In the genomic region with DNA sequence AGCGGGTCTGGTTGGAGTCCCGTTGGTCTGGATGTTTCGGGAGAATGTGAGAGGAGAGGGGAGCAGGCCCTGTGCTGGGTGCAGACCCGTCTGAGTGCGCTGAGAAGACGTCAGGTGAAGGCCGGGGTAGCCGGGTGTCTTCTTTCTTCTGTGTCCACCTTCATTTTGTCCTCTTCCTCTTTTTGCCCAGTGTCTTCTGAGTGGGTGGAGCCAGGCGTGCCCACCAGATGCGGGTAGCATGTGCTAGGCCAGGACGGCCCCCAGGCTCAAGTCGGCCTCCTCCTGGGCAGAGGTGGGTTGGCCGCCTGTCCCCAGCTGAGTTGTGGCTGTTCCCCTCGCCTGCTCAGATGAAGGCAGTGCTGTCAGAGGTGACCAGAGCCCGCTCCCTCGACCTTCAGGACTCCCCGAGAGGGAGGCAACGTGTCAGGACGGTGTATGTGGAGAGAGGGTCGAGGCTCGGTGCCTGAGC, we compare ENCODE assay signal across 9 cellular contexts. TPM values are rescaled to one million over a fixed set of nuclear protein-coding genes. Genes with fewer than 3 reads are reported as not detected.
DNase-seq lines count a peak whose midpoint lies in the region; ATAC-seq, FAIRE-seq and TF ChIP-seq lines count a peak whose summit lies in the region.
"Had no signal": no experiment of that assay in that cellular context is flagged by ENCODE, and none has a peak within 500 bp of the region (broad histone marks: within the 10 kb centered on the region; RNA-seq: fewer than 3 reads in every experiment).

No MANE protein-coding gene starts in this region.

- no peak overlapping the region for H3K4me2 ChIP-seq in mammary epithelial cell (ENCODE audit: insufficient read depth, low read depth, low read length)

- DNase-seq in breast epithelium (ENCODE audit: low spot score in 2 of 2) (no peak), mammary epithelial cell (no peak), transverse colon (no peak), LoVo (ENCODE audit: low spot score) (no peak), frontal cortex (ENCODE audit: low spot score in 2 of 2) (no peak), COLO829 (ENCODE audit: low spot score) (no peak)
- no peak for DNase-seq in activated naive CD8-positive, alpha-beta T cell treated with anti-CD3 and anti-CD28 coated beads, Interleukin-2, amount 50 U/mL, for 24 hours
- DNase-seq: NCI-H1048 had no signal

- H3K27me3 ChIP-seq in breast epithelium = no peaks in the 10 kb centered on the region
- H3K27me3 ChIP-seq in mammary epithelial cell (ENCODE audit: insufficient read depth, low read length) = peaks cover 11% of the 10 kb centered on the region
- H3K27me3 ChIP-seq in muscle layer of duodenum (ENCODE audit: low read depth, low read length) = no peaks in the 10 kb centered on the region
- peaks cover 10% of the 10 kb centered on the region for H3K27me3 ChIP-seq in transverse colon

- dilution Hi-C loops in mammary epithelial cell (cut with HindIII; ENCODE audit: low sequenced_read_pairs) = no loop called here

- peaks cover 41% of the 10 kb centered on the region for H3K4me1 Mint-ChIP-seq in activated naive CD8-positive, alpha-beta T cell treated with anti-CD3 and anti-CD28 coated beads, Interleukin-2, amount 50 U/mL, for 24 hours

- no peaks in the 10 kb centered on the region for H4K20me1 ChIP-seq in mammary epithelial cell (ENCODE audit: insufficient read depth, low read length)

- intact Hi-C loops in breast epithelium (cut with DNase I; ENCODE audit: low total_unique reads) (no loop called here), mammary epithelial cell (cut with micrococcal nuclease) (loop anchor here (5.0 kb wide), 1 partner anchor 206 kb away; no protein-coding TSS in a partner anchor), transverse colon (cut with DNase I; ENCODE audit: low total_unique reads) (no loop called here)

- TF ChIP-seq POLR2A in breast epithelium (IDR thresholded peaks at IDR 0.05) (no peak), transverse colon (IDR thresholded peaks at IDR 0.05) (no peak)

- no peaks in the 10 kb centered on the region for H3K79me2 ChIP-seq in mammary epithelial cell (ENCODE audit: insufficient read depth, low read length)

- no TSS peak for BruUV-seq in mammary epithelial cell (replicated peaks; lab: Mats Ljungman, UMichigan)

- H3K4me1 ChIP-seq in breast epithelium = peaks cover 0 to 4% of the 10 kb centered on the region in 2 donors
- peaks cover 20% of the 10 kb centered on the region for H3K4me1 ChIP-seq in mammary epithelial cell (ENCODE audit: insufficient read depth, low read length)
- peaks cover 12 to 48% of the 10 kb centered on the region in 2 donors for H3K4me1 ChIP-seq in muscle layer of duodenum (ENCODE audit: control insufficient read depth in 1 of 2, insufficient read depth in 2 of 2, low read length in 2 of 2)
- peaks cover 42 to 65% (median 55%) of the 10 kb centered on the region in 4 donors for H3K4me1 ChIP-seq in transverse colon

- H3K9me3 Mint-ChIP-seq in activated naive CD8-positive, alpha-beta T cell treated with anti-CD3 and anti-CD28 coated beads, Interleukin-2, amount 50 U/mL, for 24 hours = no peaks in the 10 kb centered on the region

- in situ Hi-C loops in mammary epithelial cell (cut with MboI; ENCODE audit: low sequenced_read_pairs in 2 of 2) (no loop called here), transverse colon (cut with MboI; ENCODE audit: low pct_ligation_motif_present in 1 of 4, low pct_unique_long_range_greater_than_20kb in 1 of 4, low sequenced_read_pairs in 3 of 4) (no loop called here)

- TF ChIP-seq EP300 in transverse colon (IDR thresholded peaks at IDR 0.05; ENCODE audit: low read depth) = no peak

- H3K4me3 Mint-ChIP-seq in activated naive CD8-positive, alpha-beta T cell treated with anti-CD3 and anti-CD28 coated beads, Interleukin-2, amount 50 U/mL, for 24 hours = peak overlapping the region; percentile 72

- WGBS in mammary epithelial cell (ENCODE audit: low coverage, missing lambda C conversion rate) = 90% methylated on average over 14 of the region's 21 CpGs
- WGBS in transverse colon (ENCODE audit: low coverage in 1 of 2), 2 donors = 76 to 88% methylated on average over 4 to 21 of the region's 21 CpGs

- TF ChIP-seq CTCF in breast epithelium (IDR thresholded peaks at IDR 0.05) (no peak), mammary epithelial cell (conservative IDR thresholded peaks at IDR 0.05 in 1 of 2, IDR thresholded peaks at IDR 0.05 in 1 of 2; ENCODE audit: extremely low read depth in 1 of 2, insufficient read depth in 1 of 2, low read depth in 1 of 2, low read length in 2 of 2) (no peak), transverse colon (IDR thresholded peaks at IDR 0.05) (no peak)

- no peak overlapping the region for H2AFZ ChIP-seq in mammary epithelial cell (ENCODE audit: low read depth, low read length)

- no peaks in the 10 kb centered on the region for H3K36me3 Mint-ChIP-seq in activated naive CD8-positive, alpha-beta T cell treated with anti-CD3 and anti-CD28 coated beads, Interleukin-2, amount 50 U/mL, for 24 hours (ENCODE audit: low read depth)

- CTCF ChIA-PET in mammary epithelial cell (lab: Charles Lee; ENCODE audit: low non-redundant PET) = no interaction called here

- H3K9me3 ChIP-seq in breast epithelium = no peaks in the 10 kb centered on the region
- no peaks in the 10 kb centered on the region for H3K9me3 ChIP-seq in mammary epithelial cell (replicated peaks; ENCODE audit: insufficient read depth, low read length)
- H3K9me3 ChIP-seq in muscle layer of duodenum (ENCODE audit: control insufficient read depth in 1 of 2, low read length in 2 of 2) = no peaks in the 10 kb centered on the region
- H3K9me3 ChIP-seq in transverse colon = no peaks in the 10 kb centered on the region

- H3K4me3 ChIP-seq in breast epithelium = peak overlapping the region in 2 of 3 donors; percentile 89 to 98
- H3K4me3 ChIP-seq in mammary epithelial cell (replicated peaks in 1 of 3; ENCODE audit: insufficient read depth in 1 of 3, low read depth in 2 of 3, low read length in 3 of 3) = no peak overlapping the region
- H3K4me3 ChIP-seq in muscle layer of duodenum (ENCODE audit: low read depth in 1 of 2, low read length in 2 of 2) = peak overlapping the region in 1 of 2 donors; percentile 34
- no peak overlapping the region for H3K4me3 ChIP-seq in transverse colon

- H3K36me3 ChIP-seq in breast epithelium (no peaks in the 10 kb centered on the region), mammary epithelial cell (ENCODE audit: insufficient read depth, low read length) (no peaks in the 10 kb centered on the region), muscle layer of duodenum (ENCODE audit: control insufficient read depth in 1 of 2, insufficient read depth in 2 of 2, low read length in 2 of 2) (peaks cover 15 to 25% of the 10 kb centered on the region in 2 donors), transverse colon (no peaks in the 10 kb centered on the region)

- H3K27ac ChIP-seq in breast epithelium (peak overlapping the region; percentile 75 to 95), mammary epithelial cell (ENCODE audit: insufficient read depth, low read depth, low read length) (no peak overlapping the region), muscle layer of duodenum (ENCODE audit: low read length) (peak overlapping the region; percentile 72), transverse colon (peak overlapping the region; percentile 90 to 95 (median 93))

- no peak overlapping the region for H3K9ac ChIP-seq in mammary epithelial cell (ENCODE audit: insufficient read depth, low read length)

- H3K27me3 Mint-ChIP-seq in activated naive CD8-positive, alpha-beta T cell treated with anti-CD3 and anti-CD28 coated beads, Interleukin-2, amount 50 U/mL, for 24 hours = peaks cover 4% of the 10 kb centered on the region

- no peak for FAIRE-seq in frontal cortex (lab: Jason Lieb, UNC)

- peak overlapping the region; percentile 79 for H3K27ac Mint-ChIP-seq in activated naive CD8-positive, alpha-beta T cell treated with anti-CD3 and anti-CD28 coated beads, Interleukin-2, amount 50 U/mL, for 24 hours

- ATAC-seq in activated naive CD8-positive, alpha-beta T cell treated with anti-CD3 and anti-CD28 coated beads, Interleukin-2, amount 50 U/mL, for 24 hours = no peak

RNA-seq across cellular contexts. Expression of gene METRNL, which starts 3.5 kb away (rescaled TPM):
- total RNA-seq in breast epithelium (100 to 1,000 TPM in 1 of 3 donors, 10 to 100 TPM in 2; 41.6 to 102 (median 54.1) TPM), mammary epithelial cell (1 to 10 TPM; 2.5 to 9.6 TPM), transverse colon (100 to 1,000 TPM in 2 of 4 donors, 10 to 100 TPM in 2; 46.8 to 325 (median 112) TPM), frontal cortex (45.2 TPM)
- 4.7 TPM for polyA plus RNA-seq in mammary epithelial cell
- polyA minus RNA-seq in mammary epithelial cell = 1.1 TPM

Comparison
In these comparisons a context has a peak if more than half of its experiments do, and no peak if none do; other contexts are left out.
1. H3K4me3 ChIP-seq: peak in breast epithelium (2 of 3); none in mammary epithelial cell (0 of 3) and transverse colon (0 of 4).